ENCODE assay signal across 11 cellular contexts in genomic region chr18:79624356-79624961, GRCh38. TPM values are rescaled to one million over a fixed set of nuclear protein-coding genes. Genes with fewer than 3 reads are reported as not detected.
DNase-seq lines count a peak whose midpoint lies in the region; ATAC-seq and TF ChIP-seq lines count a peak whose summit lies in the region.
"Had no signal": no experiment of that assay in that cellular context is flagged by ENCODE, and none has a peak within 500 bp of the region (broad histone marks: within the 10 kb centered on the region; RNA-seq: fewer than 3 reads in every experiment).

No MANE protein-coding gene starts in this region.

- H3K9me3 ChIP-seq in spleen: no peaks in the 10 kb centered on the region
- H3K9me3 ChIP-seq: esophagus muscularis mucosa had no signal

- 47 to 70% (median 69%) methylated on average over 5 of the region's 5 CpGs for WGBS in spleen, 5 donors

- no peak overlapping the region for H3K4me3 Mint-ChIP-seq in activated CD8-positive, alpha-beta memory T cell treated with anti-CD3 and anti-CD28 coated beads, Interleukin-2, amount 10 ng/mL, durations not matched to agents 7 days and 5 days
- H3K4me3 Mint-ChIP-seq: neural crest cell had no signal

- DNase-seq in NB4 (ENCODE audit: low read depth) (peak; percentile 62), spleen (peak; percentile 29), SK-N-DZ (ENCODE audit: low spot score) (no peak), NCI-H1436 (lab: John Stamatoyannopoulos, UW) (no peak)
- no peak for DNase-seq in activated CD8-positive, alpha-beta memory T cell treated with anti-CD3 and anti-CD28 coated beads, Interleukin-2, amount 10 ng/mL, durations not matched to agents 7 days and 5 days
- DNase-seq: islet precursor cell, PC-3 had no signal

- CTCF ChIA-PET in activated CD8-positive, alpha-beta memory T cell treated with anti-CD3 and anti-CD28 coated beads, Interleukin-2, amount 10 ng/mL, durations not matched to agents 7 days and 5 days (lab: Charles Lee): no interaction called here

- H3K27ac Mint-ChIP-seq in activated CD8-positive, alpha-beta memory T cell treated with anti-CD3 and anti-CD28 coated beads, Interleukin-2, amount 10 ng/mL, durations not matched to agents 7 days and 5 days: no peak overlapping the region

- ATAC-seq in GM19035 (IDR thresholded peaks at IDR 0.05; ENCODE audit: unreplicated experiment): peak; percentile 28
- ATAC-seq in HG02642 (IDR thresholded peaks at IDR 0.05; ENCODE audit: poor library complexity, unreplicated experiment): peak; percentile 28
- no peak for ATAC-seq in activated CD8-positive, alpha-beta memory T cell treated with anti-CD3 and anti-CD28 coated beads, Interleukin-2, amount 10 ng/mL, durations not matched to agents 7 days and 5 days
- ATAC-seq: PC-3 had no signal

- H3K36me3 ChIP-seq in spleen: no peaks in the 10 kb centered on the region
- H3K36me3 ChIP-seq: esophagus muscularis mucosa had no signal

- H3K4me3 ChIP-seq in NB4 (ENCODE audit: low read depth, low read length) (no peak overlapping the region), spleen (peak overlapping the region in 1 of 8 donors; percentile 26)
- H3K4me3 ChIP-seq: esophagus muscularis mucosa had no signal

- intact Hi-C loops in spleen (cut with DNase I; ENCODE audit: low total_unique reads): no loop called here

- TF ChIP-seq POLR2A in NB4 (IDR thresholded peaks at IDR 0.05; ENCODE audit: extremely low read depth, insufficient read length) (no peak), spleen (IDR thresholded peaks at IDR 0.05) (no peak)

- TF ChIP-seq CTCF in NB4 (IDR thresholded peaks at IDR 0.05; ENCODE audit: low read depth, low read length) (no peak), spleen (IDR thresholded peaks at IDR 0.05 in 8 of 11, conservative IDR thresholded peaks at IDR 0.05 in 3 of 11) (no peak)

- H3K9me3 Mint-ChIP-seq in activated CD8-positive, alpha-beta memory T cell treated with anti-CD3 and anti-CD28 coated beads, Interleukin-2, amount 10 ng/mL, durations not matched to agents 7 days and 5 days (ENCODE audit: low read depth): no peaks in the 10 kb centered on the region
- H3K9me3 Mint-ChIP-seq: neural crest cell had no signal

- no peaks in the 10 kb centered on the region for H3K4me1 Mint-ChIP-seq in activated CD8-positive, alpha-beta memory T cell treated with anti-CD3 and anti-CD28 coated beads, Interleukin-2, amount 10 ng/mL, durations not matched to agents 7 days and 5 days

- H3K27ac ChIP-seq in spleen: peak overlapping the region in 6 of 8 donors; percentile 19 to 76 (median 52)
- H3K27ac ChIP-seq: esophagus muscularis mucosa had no signal

- H3K4me1 ChIP-seq in spleen: peaks cover 14 to 43% (median 28%) of the 10 kb centered on the region in 6 donors

- H3K36me3 Mint-ChIP-seq in activated CD8-positive, alpha-beta memory T cell treated with anti-CD3 and anti-CD28 coated beads, Interleukin-2, amount 10 ng/mL, durations not matched to agents 7 days and 5 days: no peaks in the 10 kb centered on the region

- peaks cover 16% of the 10 kb centered on the region for H3K27me3 Mint-ChIP-seq in activated CD8-positive, alpha-beta memory T cell treated with anti-CD3 and anti-CD28 coated beads, Interleukin-2, amount 10 ng/mL, durations not matched to agents 7 days and 5 days

- peaks cover 0 to 38% (median 0%) of the 10 kb centered on the region in 7 donors for H3K27me3 ChIP-seq in spleen (replicated peaks in 1 of 7)

RNA-seq across cellular contexts. Expression of gene CTDP1, which starts 55.1 kb away (rescaled TPM):
- 10 to 100 TPM; 24.5 to 54.6 (median 30.5) TPM for total RNA-seq in spleen
- 10 to 100 TPM; 13.6 to 20.8 (median 18.0) TPM for polyA plus RNA-seq in spleen
- total RNA-seq in activated CD8-positive, alpha-beta memory T cell treated with anti-CD3 and anti-CD28 coated beads, Interleukin-2, amount 10 ng/mL, durations not matched to agents 7 days and 5 days: 10 to 100 TPM; 38.4 to 39.7 TPM
- 22.8 and 25.5 TPM in 2 replicates for polyA plus RNA-seq in SK-N-DZ (2014; cell fraction: cytosol; rRNA removed)
- 23.6 and 26.4 TPM in 2 replicates for polyA plus RNA-seq in SK-N-DZ (2014; cell fraction: nucleus; rRNA removed)

Comparison
In these comparisons a context has a peak if more than half of its experiments do, and no peak if none do; other contexts are left out.
1. DNase-seq: peak in NB4 (single experiment) and spleen (single experiment); none in activated CD8-positive, alpha-beta memory T cell treated with anti-CD3 and anti-CD28 coated beads, Interleukin-2, amount 10 ng/mL, durations not matched to agents 7 days and 5 days (single experiment), SK-N-DZ (single experiment) and NCI-H1436 (single experiment).